ENCODE assay signal across 8 cellular contexts in genomic region chr11:64251722-64251985, GRCh38. TPM values are rescaled to one million over a fixed set of nuclear protein-coding genes. Genes with fewer than 3 reads are reported as not detected.
DNase-seq lines count a peak whose midpoint lies in the region; ATAC-seq and TF ChIP-seq lines count a peak whose summit lies in the region.

No MANE protein-coding gene starts in this region.

- WGBS in GM23248 (ENCODE audit: low coverage in 1 of 2, low lambda C conversion rate in 2 of 2, missing lambda C conversion rate in 2 of 2), 2 experiments, result 1 to 3% methylated on average over 18 of the region's 18 CpGs

- H3K9me2 ChIP-seq in GM23248 (ENCODE audit: insufficient read depth) (no peaks in the 10 kb centered on the region), SU-DHL-6 (replicated peaks; ENCODE audit: insufficient read depth, low read length) (no peaks in the 10 kb centered on the region)

- ATAC-seq in HG02642 (IDR thresholded peaks at IDR 0.05; ENCODE audit: poor library complexity, unreplicated experiment) (no peak), HG03520 (IDR thresholded peaks at IDR 0.05; ENCODE audit: unreplicated experiment) (no peak)

- H3K4me1 ChIP-seq in GM23248 (ENCODE audit: insufficient read depth) (peaks cover 11% of the 10 kb centered on the region; the same call in 1 of the 2 replicates), skeletal muscle tissue (ENCODE audit: control insufficient read depth in 3 of 3, insufficient read depth in 3 of 3, low read length in 3 of 3) (peaks cover 40 to 50% (median 44%) of the 10 kb centered on the region in 3 donors)

- H3K27ac Mint-ChIP-seq in glutamatergic neuron (ENCODE audit: unreplicated experiment), result no peak overlapping the region

- H3F3A ChIP-seq in GM23248 (ENCODE audit: insufficient read depth) (peaks cover 5% of the 10 kb centered on the region; the same call in 1 of the 2 replicates), SU-DHL-6 (ENCODE audit: insufficient read depth) (peaks cover 14% of the 10 kb centered on the region; the same call in 1 of the 2 replicates)

- peaks cover 9% of the 10 kb centered on the region for H3K9me3 Mint-ChIP-seq in glutamatergic neuron (ENCODE audit: unreplicated experiment)

- H3K27me3 ChIP-seq in GM23248 (replicated peaks; ENCODE audit: insufficient read depth) (no peaks in the 10 kb centered on the region), SU-DHL-6 (ENCODE audit: low read length) (no peaks in the 10 kb centered on the region), skeletal muscle tissue (ENCODE audit: control insufficient read depth in 3 of 3, insufficient read depth in 3 of 3, low read length in 3 of 3) (no peaks in the 10 kb centered on the region)

- H3K79me2 ChIP-seq in GM23248 (ENCODE audit: insufficient read depth) (peaks cover 29% of the 10 kb centered on the region), SU-DHL-6 (ENCODE audit: insufficient read depth, low read length) (peaks cover 9% of the 10 kb centered on the region; the same call in 1 of the 2 replicates)

- H3K36me3 ChIP-seq in GM23248 (ENCODE audit: low read depth), result no peaks in the 10 kb centered on the region; the same call in 1 of the 2 replicates
- no peaks in the 10 kb centered on the region for H3K36me3 ChIP-seq in SU-DHL-6 (ENCODE audit: low read length)
- H3K36me3 ChIP-seq in skeletal muscle tissue (ENCODE audit: control insufficient read depth in 3 of 3, insufficient read depth in 3 of 3, low read length in 3 of 3), result peaks cover 7 to 13% (median 8%) of the 10 kb centered on the region in 3 donors

- H3K27me3 Mint-ChIP-seq in glutamatergic neuron (ENCODE audit: unreplicated experiment), result peaks cover 11% of the 10 kb centered on the region

- H3K9me3 ChIP-seq in GM23248 (ENCODE audit: low read depth), result no peaks in the 10 kb centered on the region
- H3K9me3 ChIP-seq in SU-DHL-6 (ENCODE audit: insufficient read depth, low read length), result no peaks in the 10 kb centered on the region
- no peaks in the 10 kb centered on the region for H3K9me3 ChIP-seq in skeletal muscle tissue (ENCODE audit: control insufficient read depth in 3 of 3, low read length in 3 of 3)

- H4K20me1 ChIP-seq in GM23248 (ENCODE audit: insufficient read depth), result no peaks in the 10 kb centered on the region
- no peaks in the 10 kb centered on the region for H4K20me1 ChIP-seq in SU-DHL-6 (ENCODE audit: low read depth, low read length)

- peak overlapping the region; percentile 92 for H3K4me3 Mint-ChIP-seq in glutamatergic neuron (ENCODE audit: unreplicated experiment)

- H3K9ac ChIP-seq in GM23248 (peak overlapping the region; percentile 87), SU-DHL-6 (ENCODE audit: low read length) (peak overlapping the region; percentile 84), skeletal muscle tissue (ENCODE audit: low read depth in 1 of 3, low read length in 3 of 3) (peak overlapping the region; percentile 80 to 84 (median 81))

- H3K4me1 Mint-ChIP-seq in glutamatergic neuron (ENCODE audit: low read depth, unreplicated experiment), result peaks cover 12% of the 10 kb centered on the region

- peak overlapping the region; percentile 91 for H3K4me3 ChIP-seq in GM23248
- peak overlapping the region; percentile 88 for H3K4me3 ChIP-seq in SU-DHL-6 (ENCODE audit: insufficient read depth, low read length, poor library complexity, severe bottlenecking)
- H3K4me3 ChIP-seq in skeletal muscle tissue (ENCODE audit: low read length in 3 of 3), result peak overlapping the region; percentile 73 to 78 (median 78)

- H3K4me2 ChIP-seq in GM23248 (ENCODE audit: unreplicated experiment) (peak overlapping the region; percentile 99), SU-DHL-6 (ENCODE audit: low read depth, low read length, poor library complexity, severe bottlenecking) (peak overlapping the region; percentile 97)

- no peaks in the 10 kb centered on the region for H3K36me3 Mint-ChIP-seq in glutamatergic neuron (ENCODE audit: unreplicated experiment)

- H2AFZ ChIP-seq in GM23248 (peak overlapping the region; percentile 81), SU-DHL-6 (ENCODE audit: low read depth, low read length, severe bottlenecking) (peak overlapping the region; percentile 86)

- TF ChIP-seq CTCF in SU-DHL-6 (IDR thresholded peaks at IDR 0.05; ENCODE audit: insufficient read depth, low read length, poor library complexity, severe bottlenecking) (no peak), glutamatergic neuron (IDR thresholded peaks at IDR 0.05; ENCODE audit: partially characterized antibody, unreplicated experiment) (no peak)

- in situ Hi-C loops in GM23248 (cut with MboI), result no loop called here

- DNase-seq in GM23248, result no peak
- no peak for DNase-seq in glutamatergic neuron
- DNase-seq in OCI-M2 (lab: John Stamatoyannopoulos, UW; ENCODE audit: unreplicated experiment), result no peak
- no peak for DNase-seq in NCI-H2081 (lab: John Stamatoyannopoulos, UW)

- H3K27ac ChIP-seq in GM23248, result peak overlapping the region; percentile 39
- H3K27ac ChIP-seq in SU-DHL-6 (ENCODE audit: low read depth, low read length), result peak overlapping the region; percentile 21; the same call in 1 of the 2 replicates
- H3K27ac ChIP-seq in skeletal muscle tissue (ENCODE audit: low read depth, low read length), result no peak overlapping the region

RNA-seq across cellular contexts. Expression of gene PLCB3, which starts 0.3 kb away (rescaled TPM):
- 32.7 and 41.7 TPM in 2 replicates for total RNA-seq in GM23248 (2014; rRNA removed; shearing (Covaris generic))
- 6.5 and 7.5 TPM in 2 replicates for polyA plus RNA-seq in GM23248 (2016; fragmentation: Nextera tagmentation; extraction: Ambion mirVana)
- total RNA-seq in glutamatergic neuron (ENCODE audit: unreplicated experiment), result 36.2 TPM
- total RNA-seq in skeletal muscle tissue, result 9.4 TPM

RNA-seq across cellular contexts. Expression of gene PPP1R14B, which starts 4.9 kb away (rescaled TPM):
- total RNA-seq in GM23248 (2014; rRNA removed; shearing (Covaris generic)), result 231 and 239 TPM in 2 replicates
- 115 and 150 TPM in 2 replicates for polyA plus RNA-seq in GM23248 (2016; fragmentation: Nextera tagmentation; extraction: Ambion mirVana)
- total RNA-seq in glutamatergic neuron (ENCODE audit: unreplicated experiment) (348 TPM), skeletal muscle tissue (95.0 TPM)

RNA-seq across cellular contexts. Expression of gene FKBP2, which starts 10.8 kb away (rescaled TPM):
- total RNA-seq in GM23248 (2014; rRNA removed; shearing (Covaris generic)), result 40.7 and 54.4 TPM in 2 replicates
- polyA plus RNA-seq in GM23248 (2016; fragmentation: Nextera tagmentation; extraction: Ambion mirVana), result 185 and 188 TPM in 2 replicates
- total RNA-seq in glutamatergic neuron (ENCODE audit: unreplicated experiment), result 31.4 TPM
- 26.1 TPM for total RNA-seq in skeletal muscle tissue

RNA-seq across cellular contexts. Expression of gene VEGFB, which starts 17.3 kb away (rescaled TPM):
- total RNA-seq in GM23248 (2014; rRNA removed; shearing (Covaris generic)), result 17.7 and 27.8 TPM in 2 replicates
- polyA plus RNA-seq in GM23248 (2016; fragmentation: Nextera tagmentation; extraction: Ambion mirVana), result 21.6 and 22.6 TPM in 2 replicates
- total RNA-seq in glutamatergic neuron (ENCODE audit: unreplicated experiment) (12.3 TPM), skeletal muscle tissue (24.5 TPM)

RNA-seq across cellular contexts. Expression of gene DNAJC4, which starts 21.3 kb away (rescaled TPM):
- total RNA-seq in GM23248 (2014; rRNA removed; shearing (Covaris generic)), result 2.7 and 11.0 TPM in 2 replicates
- polyA plus RNA-seq in GM23248 (2016; fragmentation: Nextera tagmentation; extraction: Ambion mirVana), result 33.4 and 34.7 TPM in 2 replicates
- total RNA-seq in glutamatergic neuron (ENCODE audit: unreplicated experiment) (30.5 TPM), skeletal muscle tissue (18.8 TPM)
